In the genomic region with DNA sequence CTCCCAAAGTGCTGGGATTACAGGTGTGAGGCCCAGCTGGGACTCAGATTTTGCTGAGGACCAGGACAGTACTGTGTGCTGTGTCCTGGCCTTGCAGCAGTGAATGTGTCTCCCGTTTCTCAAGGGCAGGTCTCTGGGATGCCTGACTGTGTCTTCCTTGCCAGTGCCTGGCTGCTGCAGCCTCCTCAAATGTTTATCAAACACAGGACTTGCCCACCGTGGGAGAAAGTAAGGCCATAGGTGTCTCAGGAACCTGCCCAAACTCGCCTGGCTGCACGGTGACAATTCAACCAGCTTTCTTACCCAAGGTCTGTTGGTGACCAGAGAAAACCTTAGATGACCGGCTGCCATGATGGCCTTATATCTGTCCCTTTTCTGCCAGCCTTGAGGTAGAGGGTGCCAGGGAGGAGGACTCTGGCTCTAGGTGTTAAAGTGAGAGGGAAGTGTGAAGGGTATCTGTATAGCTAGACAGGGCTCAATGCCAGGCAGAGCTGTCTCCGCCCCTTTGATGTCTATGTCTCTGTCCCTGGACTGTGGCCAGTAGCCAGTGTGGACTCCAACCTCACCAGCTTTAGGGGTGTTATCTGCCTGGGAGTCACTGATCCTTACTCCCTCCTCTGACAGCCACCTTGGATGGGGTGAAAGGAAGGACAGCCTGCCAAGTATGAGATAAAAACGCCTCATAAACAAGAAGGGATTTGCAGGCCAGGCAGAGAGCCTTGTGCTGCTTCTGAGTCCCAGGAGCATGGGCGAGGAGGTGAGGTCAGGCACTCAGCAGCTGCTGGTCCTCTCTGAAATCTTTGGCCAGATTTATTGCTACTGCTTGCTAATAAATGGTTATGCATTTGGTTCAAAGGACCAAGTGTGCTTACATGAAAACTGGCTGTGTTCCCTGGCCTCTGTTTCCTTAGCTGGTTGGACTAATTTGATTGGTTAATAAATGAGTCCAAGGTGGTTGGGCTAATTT, we compare ENCODE assay signal across 10 cellular contexts. TPM values are rescaled to one million over a fixed set of nuclear protein-coding genes. Genes with fewer than 3 reads are reported as not detected.
DNase-seq lines count a peak whose midpoint lies in the region; FAIRE-seq and TF ChIP-seq lines count a peak whose summit lies in the region.
"Had no signal": no experiment of that assay in that cellular context is flagged by ENCODE, and none has a peak within 500 bp of the region (broad histone marks: within the 10 kb centered on the region; RNA-seq: fewer than 3 reads in every experiment).

No MANE protein-coding gene starts in this region.

- H3K9me3 Mint-ChIP-seq in activated T-cell treated with anti-CD3 and anti-CD28 coated beads, Interleukin-2, amount 50 U/mL, for 24 hours, result no peaks in the 10 kb centered on the region
- H3K9me3 Mint-ChIP-seq in mesothelial cell of epicardium (no peaks in the 10 kb centered on the region), endothelial cell (ENCODE audit: unreplicated experiment) (no peaks in the 10 kb centered on the region)
- H3K9me3 Mint-ChIP-seq: T-helper 2 cell treated with Interferon-gamma antibody and Interleukin-4, amounts not matched to agents 5 μg/mL and 100 μg/mL, for 36 hours had no signal

- TF ChIP-seq CTCF in mesothelial cell of epicardium (IDR thresholded peaks at IDR 0.05; ENCODE audit: unreplicated experiment) (no peak), uterus (IDR thresholded peaks at IDR 0.05) (no peak), endothelial cell (IDR thresholded peaks at IDR 0.05; ENCODE audit: unreplicated experiment) (no peak)

- H3K36me3 Mint-ChIP-seq in activated T-cell treated with anti-CD3 and anti-CD28 coated beads, Interleukin-2, amount 50 U/mL, for 24 hours (ENCODE audit: low read depth), result peaks cover 18% of the 10 kb centered on the region
- H3K36me3 Mint-ChIP-seq in mesothelial cell of epicardium (no peaks in the 10 kb centered on the region), endothelial cell (ENCODE audit: low read depth, unreplicated experiment) (peaks cover 3% of the 10 kb centered on the region)

- no peaks in the 10 kb centered on the region for H3K27me3 Mint-ChIP-seq in activated T-cell treated with anti-CD3 and anti-CD28 coated beads, Interleukin-2, amount 50 U/mL, for 24 hours
- H3K27me3 Mint-ChIP-seq in mesothelial cell of epicardium (ENCODE audit: low read depth) (no peaks in the 10 kb centered on the region), endothelial cell (ENCODE audit: unreplicated experiment) (peaks cover 8% of the 10 kb centered on the region)

- H3K27ac Mint-ChIP-seq in activated T-cell treated with anti-CD3 and anti-CD28 coated beads, Interleukin-2, amount 50 U/mL, for 24 hours, result peak overlapping the region; percentile 32
- H3K27ac Mint-ChIP-seq in mesothelial cell of epicardium, result peak overlapping the region; percentile 79
- no peak overlapping the region for H3K27ac Mint-ChIP-seq in endothelial cell (ENCODE audit: unreplicated experiment)
- H3K27ac Mint-ChIP-seq: T-helper 2 cell treated with Interferon-gamma antibody and Interleukin-4, amounts not matched to agents 5 μg/mL and 100 μg/mL, for 36 hours had no signal

- H3K4me1 Mint-ChIP-seq in activated T-cell treated with anti-CD3 and anti-CD28 coated beads, Interleukin-2, amount 50 U/mL, for 24 hours (ENCODE audit: low read depth), result peaks cover 77% of the 10 kb centered on the region
- H3K4me1 Mint-ChIP-seq in mesothelial cell of epicardium, result peaks cover 49% of the 10 kb centered on the region
- peaks cover 15% of the 10 kb centered on the region for H3K4me1 Mint-ChIP-seq in endothelial cell (ENCODE audit: unreplicated experiment)

- no peak overlapping the region for H3K4me3 Mint-ChIP-seq in activated T-cell treated with anti-CD3 and anti-CD28 coated beads, Interleukin-2, amount 50 U/mL, for 24 hours
- H3K4me3 Mint-ChIP-seq in mesothelial cell of epicardium (no peak overlapping the region), endothelial cell (ENCODE audit: unreplicated experiment) (no peak overlapping the region)
- H3K4me3 Mint-ChIP-seq: T-helper 2 cell treated with Interferon-gamma antibody and Interleukin-4, amounts not matched to agents 5 μg/mL and 100 μg/mL, for 36 hours had no signal

- H3K9me3 ChIP-seq in uterus, result no peaks in the 10 kb centered on the region

- TF ChIP-seq POLR2A in uterus (IDR thresholded peaks at IDR 0.05), result no peak

- H3K4me1 ChIP-seq in uterus, result peaks cover 28 to 32% of the 10 kb centered on the region in 2 donors

- intact Hi-C loops in uterus (cut with DNase I; ENCODE audit: low total_unique reads), result no loop called here

- H3K36me3 ChIP-seq in uterus, result no peaks in the 10 kb centered on the region

- peak overlapping the region; percentile 58 to 93 for H3K27ac ChIP-seq in uterus

- H3K27me3 ChIP-seq in uterus, result no peaks in the 10 kb centered on the region

- no peak for DNase-seq in activated T-cell treated with anti-CD3 and anti-CD28 coated beads, Interleukin-2, amount 50 U/mL, for 24 hours
- DNase-seq in activated T-cell treated with anti-CD3 and anti-CD28 coated beads for 4 hours (no peak), mesothelial cell of epicardium (ENCODE audit: low spot score in 2 of 2, unreplicated experiment in 2 of 2) (no peak), uterus (peak; percentile 64 to 84), endothelial cell (ENCODE audit: low spot score) (no peak), mesenteric fat pad (ENCODE audit: low spot score) (no peak), COLO829 (ENCODE audit: low spot score) (no peak)

- H3K4me3 ChIP-seq in uterus, result no peak overlapping the region

- FAIRE-seq in endometrium (lab: Jason Lieb, UNC), result peak; percentile 75
- FAIRE-seq: GM12891 had no signal

RNA-seq across cellular contexts. Expression of gene IL6R, which starts 22.3 kb away (rescaled TPM):
- 0.78 to 1.2 TPM (median 0.97 TPM) in 3 replicates for total RNA-seq in mesothelial cell of epicardium
- total RNA-seq in uterus, result 10 to 100 TPM in 3 of 4 donors, 1 to 10 TPM in 1; 9.7 to 28.2 (median 17.1) TPM
- total RNA-seq in endothelial cell (ENCODE audit: unreplicated experiment), result 1.0 TPM
- total RNA-seq in mesenteric fat pad, result 35.6 TPM

Comparison
In these comparisons a context has a peak if more than half of its experiments do, and no peak if none do; other contexts are left out.
1. DNase-seq: peak in uterus (2 of 2); none in activated T-cell treated with anti-CD3 and anti-CD28 coated beads, Interleukin-2, amount 50 U/mL, for 24 hours (single experiment), activated T-cell treated with anti-CD3 and anti-CD28 coated beads for 4 hours (single experiment), mesothelial cell of epicardium (0 of 2), endothelial cell (single experiment), mesenteric fat pad (single experiment) and COLO829 (single experiment).